In the genomic region with DNA sequence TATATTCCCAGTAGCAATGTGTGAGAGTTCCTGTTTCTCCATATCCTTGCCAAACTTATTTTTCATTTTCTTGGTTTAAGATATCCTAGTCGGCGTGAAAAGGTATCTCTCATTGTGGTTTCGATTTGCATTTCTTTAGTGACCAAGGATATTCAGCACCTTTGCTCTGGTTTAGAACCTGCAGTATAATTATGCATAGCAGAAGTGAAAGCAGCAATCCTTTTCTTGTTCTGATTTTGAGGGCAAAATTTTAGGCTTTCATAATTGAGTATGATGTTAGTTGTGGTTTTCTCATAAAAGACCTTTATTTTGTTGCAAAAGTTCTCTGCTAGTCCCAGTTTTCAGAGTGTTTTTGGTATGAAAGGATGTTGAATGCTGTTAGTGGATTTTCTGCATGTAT, we compare ENCODE assay signal across 12 cellular contexts.
DNase-seq lines count a peak whose midpoint lies in the region; ATAC-seq and TF ChIP-seq lines count a peak whose summit lies in the region.
"Had no signal": no experiment of that assay in that cellular context is flagged by ENCODE, and none has a peak within 500 bp of the region (broad histone marks: within the 10 kb centered on the region; RNA-seq: fewer than 3 reads in every experiment).

No MANE protein-coding gene starts in this region.

- no peaks in the 10 kb centered on the region for H4K20me1 ChIP-seq in MM.1S (ENCODE audit: insufficient read depth, low read length)

- no peak overlapping the region for H3K4me3 ChIP-seq in MM.1S (ENCODE audit: low read length)
- H3K4me3 ChIP-seq in upper lobe of left lung = no peak overlapping the region
- H3K4me3 ChIP-seq: GM23248 had no signal

- DNase-seq in CD1c-positive myeloid dendritic cell (ENCODE audit: extremely low spot score) = peak; percentile 50
- DNase-seq in MM.1S = peak; percentile 42
- no peak for DNase-seq in upper lobe of left lung
- no peak for DNase-seq in NCI-H69 (lab: John Stamatoyannopoulos, UW)
- no peak for DNase-seq in hepatic stellate cell (ENCODE audit: low spot score)
- no peak for DNase-seq in activated CD8-positive, alpha-beta memory T cell treated with anti-CD3 and anti-CD28 coated beads, Interleukin-2, amount 50 U/mL, for 48 hours
- DNase-seq: AML-193; GM23248; NCI-H2081; stimulated activated CD4-positive, alpha-beta T cell treated with anti-CD3 and anti-CD28 coated beads, Interleukin-1b, Interleukin-23, amount 100 ng/mL, for 48 hours had no signal

- WGBS in upper lobe of left lung, 2 donors = 60 to 77% methylated on average over 3 of the region's 3 CpGs

- no peak overlapping the region for H2AFZ ChIP-seq in MM.1S (ENCODE audit: low read length)
- H2AFZ ChIP-seq: GM23248 had no signal

- no peak for TF ChIP-seq POLR2A in upper lobe of left lung (IDR thresholded peaks at IDR 0.05)

- H3K27me3 ChIP-seq in MM.1S (replicated peaks; ENCODE audit: insufficient read depth, low read length) (no peaks in the 10 kb centered on the region), upper lobe of left lung (no peaks in the 10 kb centered on the region)

- no peak for TF ChIP-seq EP300 in upper lobe of left lung (IDR thresholded peaks at IDR 0.05)

- TF ChIP-seq CTCF in MM.1S (IDR thresholded peaks at IDR 0.05; ENCODE audit: low read length) (no peak), upper lobe of left lung (IDR thresholded peaks at IDR 0.05) (no peak)

- H3K9me3 ChIP-seq in MM.1S (replicated peaks; ENCODE audit: insufficient read depth, low read length) (no peaks in the 10 kb centered on the region), upper lobe of left lung (no peaks in the 10 kb centered on the region)

- no peaks in the 10 kb centered on the region for H3K9me2 ChIP-seq in MM.1S (replicated peaks; ENCODE audit: insufficient read depth, low read length)

- H3K79me2 ChIP-seq in MM.1S (ENCODE audit: low read length) = no peaks in the 10 kb centered on the region

- H3K36me3 ChIP-seq in MM.1S (replicated peaks; ENCODE audit: insufficient read depth, low read length) (no peaks in the 10 kb centered on the region), upper lobe of left lung (no peaks in the 10 kb centered on the region)

- H3K4me1 ChIP-seq in MM.1S (ENCODE audit: low read length) (0 out of 2 replicates have a peak, but pooled peaks cover 5% of the 10 kb centered on the region), upper lobe of left lung (peaks cover 0 to 4% (median 0%) of the 10 kb centered on the region in 4 donors)

- ATAC-seq in GM19023 (IDR thresholded peaks at IDR 0.05; ENCODE audit: unreplicated experiment) = peak; percentile 91
- ATAC-seq in HG02798 (IDR thresholded peaks at IDR 0.05; ENCODE audit: poor library complexity, unreplicated experiment) = peak; percentile 93
- no peak for ATAC-seq in upper lobe of left lung (ENCODE audit: low FRiP score in 2 of 2)

- H3K9ac ChIP-seq in MM.1S (ENCODE audit: low read length) = no peak overlapping the region
- H3K9ac ChIP-seq: GM23248 had no signal

- H3K27ac ChIP-seq in MM.1S (ENCODE audit: low read length) = peak overlapping the region; percentile 27; the same call in 1 of the 2 replicates
- no peak overlapping the region for H3K27ac ChIP-seq in upper lobe of left lung
- H3K27ac ChIP-seq: GM23248 had no signal

- 0 out of 2 replicates have a peak, but pooled peaks cover 3% of the 10 kb centered on the region for H3F3A ChIP-seq in MM.1S (ENCODE audit: insufficient read depth, low read length)

- H3K4me2 ChIP-seq in MM.1S (ENCODE audit: low read depth, low read length) = peak overlapping the region; percentile 27; the same call in 1 of the 2 replicates

Comparison
In these comparisons a context has a peak if more than half of its experiments do, and no peak if none do; other contexts are left out.
1. DNase-seq: peak in CD1c-positive myeloid dendritic cell (single experiment) and MM.1S (single experiment); none in upper lobe of left lung (0 of 2), NCI-H69 (single experiment), hepatic stellate cell (single experiment) and activated CD8-positive, alpha-beta memory T cell treated with anti-CD3 and anti-CD28 coated beads, Interleukin-2, amount 50 U/mL, for 48 hours (single experiment).
2. ATAC-seq: peak in GM19023 (single experiment) and HG02798 (single experiment); none in upper lobe of left lung (0 of 2).